ENCODE assay signal across 1 cellular context in the genomic region with DNA sequence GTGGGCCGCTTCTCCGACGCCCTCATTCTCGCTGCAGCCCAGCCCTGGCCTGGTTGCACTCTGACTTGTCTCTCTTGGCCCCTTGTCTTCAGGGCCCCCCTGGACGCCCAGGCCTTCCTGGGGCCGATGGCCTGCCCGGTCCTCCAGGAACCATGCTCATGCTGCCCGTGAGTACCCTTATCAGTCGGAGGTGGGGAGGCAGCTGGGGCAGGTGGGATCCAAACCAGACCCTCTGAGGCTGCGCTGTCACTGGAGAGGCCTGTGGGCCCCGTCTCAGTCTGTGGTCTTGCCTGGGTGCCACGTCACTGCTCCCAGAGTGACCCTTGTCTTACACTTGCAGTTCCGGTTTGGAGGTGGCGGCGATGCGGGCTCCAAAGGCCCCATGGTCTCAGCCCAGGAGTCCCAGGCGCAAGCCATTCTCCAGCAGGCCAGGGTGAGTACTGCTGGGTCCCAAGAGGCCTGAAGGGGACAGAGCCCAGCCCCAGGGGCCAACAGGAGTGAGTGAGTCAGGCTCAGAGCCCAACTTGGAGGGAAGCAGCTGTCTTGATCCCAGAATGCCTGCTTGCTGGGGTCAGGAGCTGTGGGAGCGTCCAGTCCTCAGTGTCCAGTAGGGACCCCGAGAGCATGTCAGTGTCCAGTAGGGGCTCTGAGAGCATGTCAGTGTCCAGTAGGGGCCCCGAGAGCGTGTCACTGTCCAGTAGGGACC.
TF ChIP-seq lines count a peak whose summit lies in the region.

No MANE protein-coding gene starts in this region.

TF ChIP-seq in H1, 55 proteins besides CTCF, POLR2A, EP300 and RAD21:
- no peak for TF ChIP-seq BACH1 (IDR thresholded peaks at IDR 0.05; ENCODE audit: low read length)
- TF ChIP-seq TAF7 (optimal IDR thresholded peaks at IDR 0.05; ENCODE audit: borderline replicate concordance, low read depth, low read length) = no peak
- TF ChIP-seq RXRA (IDR thresholded peaks at IDR 0.05; ENCODE audit: insufficient read depth, low read depth, low read length) = no peak
- TF ChIP-seq POU5F1 (IDR thresholded peaks at IDR 0.05; ENCODE audit: low read depth, low read length) = no peak
